Comparison of ENCODE assay signal across 8 cellular contexts in genomic region chr19:45403781-45404556, GRCh38. TPM values are rescaled to one million over a fixed set of nuclear protein-coding genes. Genes with fewer than 3 reads are reported as not detected.
DNase-seq lines count a peak whose midpoint lies in the region; ATAC-seq and TF ChIP-seq lines count a peak whose summit lies in the region.

No MANE protein-coding gene starts in this region.

- H3K4me1 Mint-ChIP-seq in activated naive CD8-positive, alpha-beta T cell treated with anti-CD3 and anti-CD28 coated beads for 36 hours: peaks cover 36% of the 10 kb centered on the region

- H3K36me3 Mint-ChIP-seq in activated naive CD8-positive, alpha-beta T cell treated with anti-CD3 and anti-CD28 coated beads for 36 hours: peaks cover 11% of the 10 kb centered on the region

- H3K36me3 ChIP-seq in iPS DF 6.9 (ENCODE audit: control insufficient read depth, insufficient read depth, low read length): peaks cover 5% of the 10 kb centered on the region

- peak overlapping the region; percentile 87 for H3K4me3 ChIP-seq in AG09309 (ENCODE audit: control insufficient read depth, low read depth, low read length)
- H3K4me3 ChIP-seq in iPS DF 6.9 (ENCODE audit: low read length): peak overlapping the region; percentile 93; the same call in 1 of the 2 replicates

- no peak for DNase-seq in AG09309 (ENCODE audit: low read depth)
- DNase-seq in GM19240 (ENCODE audit: insufficient read length, low spot score): peak; percentile 53
- DNase-seq in RPMI8226: peak; percentile 84
- DNase-seq in activated naive CD8-positive, alpha-beta T cell treated with anti-CD3 and anti-CD28 coated beads for 36 hours: peak; percentile 78
- no peak for DNase-seq in iPS DF 6.9 (ENCODE audit: low read depth, low spot score)
- DNase-seq in stimulated activated CD4-positive, alpha-beta T cell treated with anti-CD3 and anti-CD28 coated beads, Interleukin-15, amount 100 ng/mL, for 24 hours: peak; percentile 79
- DNase-seq in Ammon's horn (ENCODE audit: low spot score): no peak

- H3K4me1 ChIP-seq in iPS DF 6.9 (ENCODE audit: control insufficient read depth, insufficient read depth, low read length): no peaks in the 10 kb centered on the region

- no CpG with 5 or more reads among the region's 25 CpGs for WGBS in iPS DF 6.9 (ENCODE audit: insufficient coverage, insufficient read length)

- no peaks in the 10 kb centered on the region for H3K9me3 ChIP-seq in iPS DF 6.9 (ENCODE audit: control insufficient read depth, insufficient read depth, low read length)

- H3K27ac Mint-ChIP-seq in activated naive CD8-positive, alpha-beta T cell treated with anti-CD3 and anti-CD28 coated beads for 36 hours: no peak overlapping the region

- no peaks in the 10 kb centered on the region for H3K9me3 Mint-ChIP-seq in activated naive CD8-positive, alpha-beta T cell treated with anti-CD3 and anti-CD28 coated beads for 36 hours

- H3K27me3 ChIP-seq in iPS DF 6.9 (ENCODE audit: control insufficient read depth, insufficient read depth, low read length): no peaks in the 10 kb centered on the region

- no peak for ATAC-seq in HG03520 (IDR thresholded peaks at IDR 0.05; ENCODE audit: unreplicated experiment)

- no peak overlapping the region for H3K27ac ChIP-seq in iPS DF 6.9 (ENCODE audit: low read length)

- peak overlapping the region; percentile 99 for H3K4me3 Mint-ChIP-seq in activated naive CD8-positive, alpha-beta T cell treated with anti-CD3 and anti-CD28 coated beads for 36 hours

- H3K27me3 Mint-ChIP-seq in activated naive CD8-positive, alpha-beta T cell treated with anti-CD3 and anti-CD28 coated beads for 36 hours: peaks cover 55% of the 10 kb centered on the region

- peak; percentile 71 for TF ChIP-seq CTCF in AG09309 (IDR thresholded peaks at IDR 0.05; ENCODE audit: control insufficient read depth, insufficient read depth, low read depth, low read length, missing control alignments)

RNA-seq across cellular contexts. Expression of gene PPP1R13L, which starts 0.9 kb away (rescaled TPM):
- 1 to 10 TPM; 3.6 to 4.7 TPM for total RNA-seq in activated naive CD8-positive, alpha-beta T cell treated with anti-CD3 and anti-CD28 coated beads for 36 hours

RNA-seq across cellular contexts. Expression of gene POLR1G, which starts 2.5 kb away (rescaled TPM):
- 10 to 100 TPM; 27.0 to 27.1 TPM for total RNA-seq in activated naive CD8-positive, alpha-beta T cell treated with anti-CD3 and anti-CD28 coated beads for 36 hours

RNA-seq across cellular contexts. Expression of gene ERCC1, which starts 19.7 kb away (rescaled TPM):
- total RNA-seq in activated naive CD8-positive, alpha-beta T cell treated with anti-CD3 and anti-CD28 coated beads for 36 hours: 10 to 100 TPM; 50.0 to 53.2 TPM

RNA-seq across cellular contexts. Expression of gene ERCC2, which starts 33.6 kb away (rescaled TPM):
- total RNA-seq in activated naive CD8-positive, alpha-beta T cell treated with anti-CD3 and anti-CD28 coated beads for 36 hours: 10 to 100 TPM; 25.5 to 29.1 TPM

Comparison
In these comparisons a context has a peak if more than half of its experiments do, and no peak if none do; other contexts are left out.
1. DNase-seq: peak in GM19240 (single experiment), RPMI8226 (single experiment), activated naive CD8-positive, alpha-beta T cell treated with anti-CD3 and anti-CD28 coated beads for 36 hours (single experiment) and stimulated activated CD4-positive, alpha-beta T cell treated with anti-CD3 and anti-CD28 coated beads, Interleukin-15, amount 100 ng/mL, for 24 hours (single experiment); none in AG09309 (single experiment), iPS DF 6.9 (single experiment) and Ammon's horn (single experiment).